In genomic region chr22:29387921-29388758, GRCh38 we compare ENCODE assay signal across 8 cellular contexts. TPM values are rescaled to one million over a fixed set of nuclear protein-coding genes. Genes with fewer than 3 reads are reported as not detected.
A peak's percentile ranks its signal among the peaks of the same experiment; 100 is the strongest.
DNase-seq lines count a peak whose midpoint lies in the region; TF ChIP-seq lines count a peak whose summit lies in the region.

Gene AP1B1 (minus strand): TSS chr22:29388570. CDS start chr22:29367243, 21,327 bp downstream.

- peaks cover 5% of the 10 kb centered on the region for H3K4me1 ChIP-seq in neuron (ENCODE audit: insufficient read depth, low read length)
- peaks cover 4 to 54% (median 40%) of the 10 kb centered on the region in 5 donors for H3K4me1 ChIP-seq in subcutaneous abdominal adipose tissue (ENCODE audit: control insufficient read depth in 5 of 5, insufficient read depth in 5 of 5, low read length in 5 of 5)

- H3K4me3 ChIP-seq in neuron (ENCODE audit: low read length), result peak within 1 kb of the TSS; percentile 90
- peak within 1 kb of the TSS; percentile 74 to 89 (median 83) for H3K4me3 ChIP-seq in subcutaneous abdominal adipose tissue (ENCODE audit: low read depth in 1 of 5, low read length in 5 of 5)

- in situ Hi-C loops in SK-MEL-5 (cut with HindIII; ENCODE audit: low pct_unique_long_range_greater_than_20kb, low sequenced_read_pairs), result no loop called here

- no peaks in the 10 kb centered on the region for H3K27me3 ChIP-seq in neuron (ENCODE audit: insufficient read depth, low read length)
- no peaks in the 10 kb centered on the region for H3K27me3 ChIP-seq in subcutaneous abdominal adipose tissue (ENCODE audit: control insufficient read depth in 5 of 5, insufficient read depth in 4 of 5, low read length in 5 of 5)

- peak within 1 kb of the TSS; percentile 84 for H3K27ac ChIP-seq in subcutaneous abdominal adipose tissue (ENCODE audit: low read depth, low read length)

- H3K36me3 ChIP-seq in neuron (ENCODE audit: insufficient read depth, low read length) (peaks cover 26% of the 10 kb centered on the region), subcutaneous abdominal adipose tissue (ENCODE audit: control insufficient read depth in 5 of 5, insufficient read depth in 5 of 5, low read length in 5 of 5) (peaks cover 0 to 11% (median 2%) of the 10 kb centered on the region in 5 donors)

- DNase-seq in GDM1 (lab: John Stamatoyannopoulos, UW), result peak; percentile 90
- DNase-seq in HEK293T (ENCODE audit: extremely low spot score), result peak; percentile 100
- DNase-seq in NAMALWA (ENCODE audit: low spot score), result peak; percentile 96
- peak; percentile 96 for DNase-seq in SK-MEL-5 (ENCODE audit: low read depth, low spot score)
- DNase-seq in activated naive CD4-positive, alpha-beta T cell treated with Interleukin-2 at 50 U/mL for 16 hours, result peak; percentile 96
- DNase-seq in foreskin melanocyte, result peak; percentile 79

- H2AFZ ChIP-seq in neuron (ENCODE audit: low read depth, low read length), result peak within 1 kb of the TSS; percentile 93

- POLR2A ChIA-PET in HEK293T (lab: Yijun Ruan, JAX), result interaction anchor here (0.6 to 1.5 kb wide), 10 partner anchors 8 to 166 kb away, joined by 3 to 12 read pairs (median 4); partner anchors contain the start of gene THOC5

- peak within 1 kb of the TSS; percentile 73 to 87 (median 81) for H3K9ac ChIP-seq in subcutaneous abdominal adipose tissue (ENCODE audit: low read length in 5 of 5)

- H3K9me3 ChIP-seq in neuron (ENCODE audit: low read length), result no peaks in the 10 kb centered on the region
- no peaks in the 10 kb centered on the region for H3K9me3 ChIP-seq in subcutaneous abdominal adipose tissue (ENCODE audit: control insufficient read depth in 5 of 5, low read length in 5 of 5)

- CTCF ChIA-PET in HEK293T (lab: Yijun Ruan, JAX), result no interaction called here

TF ChIP-seq in HEK293T, 16 proteins besides CTCF, POLR2A, EP300 and RAD21:
- no peak for TF ChIP-seq HDGF (IDR thresholded peaks at IDR 0.05; ENCODE audit: borderline replicate concordance)
- TF ChIP-seq CTBP1 (IDR thresholded peaks at IDR 0.05; ENCODE audit: borderline replicate concordance), result no peak
- TF ChIP-seq, protein P1, sequence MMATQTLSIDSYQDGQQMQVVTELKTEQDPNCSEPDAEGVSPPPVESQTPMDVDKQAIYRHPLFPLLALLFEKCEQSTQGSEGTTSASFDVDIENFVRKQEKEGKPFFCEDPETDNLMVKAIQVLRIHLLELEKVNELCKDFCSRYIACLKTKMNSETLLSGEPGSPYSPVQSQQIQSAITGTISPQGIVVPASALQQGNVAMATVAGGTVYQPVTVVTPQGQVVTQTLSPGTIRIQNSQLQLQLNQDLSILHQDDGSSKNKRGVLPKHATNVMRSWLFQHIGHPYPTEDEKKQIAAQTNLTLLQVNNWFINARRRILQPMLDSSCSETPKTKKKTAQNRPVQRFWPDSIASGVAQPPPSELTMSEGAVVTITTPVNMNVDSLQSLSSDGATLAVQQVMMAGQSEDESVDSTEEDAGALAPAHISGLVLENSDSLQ (IDR thresholded peaks at IDR 0.05), result no peak; the same call in 1 of the 2 replicates
- peak; percentile 57; the same call in 1 of the 2 replicates for TF ChIP-seq ELF4 (IDR thresholded peaks at IDR 0.05)
- TF ChIP-seq L3MBTL2 (conservative IDR thresholded peaks at IDR 0.05), result 0 out of 2 replicates have a peak, but pooled peaks have one; percentile 30
- TF ChIP-seq FOXA1 (IDR thresholded peaks at IDR 0.05), result no peak

RNA-seq across cellular contexts. Expression of gene AP1B1, which starts in this region (rescaled TPM):
- total RNA-seq in SK-MEL-5 (2014; rRNA removed; shearing (Covaris generic)), result 73.3 and 83.8 TPM in 2 replicates
- polyA plus RNA-seq in SK-MEL-5 (2015; cell fraction: cytosol; rRNA removed), result 95.0 and 122 TPM in 2 replicates
- polyA plus RNA-seq in SK-MEL-5 (2015; cell fraction: nucleus; rRNA removed), result 49.9 and 51.6 TPM in 2 replicates

Comparison
In these comparisons a context has a peak if more than half of its experiments do, and no peak if none do; other contexts are left out.
1. Peak in every context shown above with its lines: DNase-seq, H3K4me3 ChIP-seq and H3K27ac ChIP-seq.